ENCODE assay signal across 20 cellular contexts in genomic region chr3:104785966-104786365, GRCh38.
"Had no signal": no experiment of that assay in that cellular context is flagged by ENCODE, and none has a peak within 500 bp of the region (broad histone marks: within the 10 kb centered on the region; RNA-seq: fewer than 3 reads in every experiment).

No MANE protein-coding gene starts in this region.

- H3K27ac ChIP-seq: body of pancreas, coronary artery, esophagus muscularis mucosa, heart right ventricle, pancreas, sigmoid colon, thoracic aorta, upper lobe of right lung had no signal

- H3K4me1 ChIP-seq: body of pancreas, esophagus muscularis mucosa, heart right ventricle, pancreas, sigmoid colon, upper lobe of right lung had no signal

- ATAC-seq: body of pancreas; heart right ventricle; left colon; pancreas; stimulated activated effector memory CD8-positive, alpha-beta T cell treated with anti-CD3 and anti-CD28 coated beads, Interleukin-12 subunit alpha, Interleukin-12 subunit beta, amount 100 ng/mL, for 72 hours; T-helper 17 cell; upper lobe of right lung had no signal

- H3K36me3 Mint-ChIP-seq: activated naive CD4-positive, alpha-beta T cell treated with anti-CD3 and anti-CD28 coated beads, Interleukin-2, amount 10 ng/mL, durations not matched to agents 7 days and 5 days; stimulated activated effector memory CD8-positive, alpha-beta T cell treated with anti-CD3 and anti-CD28 coated beads, Interleukin-12 subunit alpha, Interleukin-12 subunit beta, amount 100 ng/mL, for 72 hours had no signal

- H3K27ac Mint-ChIP-seq: activated CD4-positive, alpha-beta memory T cell treated with anti-CD3 and anti-CD28 coated beads, Interleukin-2, amount 10 ng/mL, durations not matched to agents 7 days and 5 days; activated naive CD4-positive, alpha-beta T cell treated with anti-CD3 and anti-CD28 coated beads, Interleukin-2, amount 10 ng/mL, durations not matched to agents 7 days and 5 days; activated T-cell treated with anti-CD3 and anti-CD28 coated beads, Interleukin-2, amount 50 U/mL, for 24 hours; stimulated activated effector memory CD8-positive, alpha-beta T cell treated with anti-CD3 and anti-CD28 coated beads, Interleukin-12 subunit alpha, Interleukin-12 subunit beta, amount 100 ng/mL, for 72 hours; T-helper 17 cell had no signal

- H3K27me3 ChIP-seq: body of pancreas, esophagus muscularis mucosa, heart right ventricle, pancreas, sigmoid colon, upper lobe of right lung had no signal

- H3K9me3 Mint-ChIP-seq: activated CD4-positive, alpha-beta memory T cell treated with anti-CD3 and anti-CD28 coated beads, Interleukin-2, amount 10 ng/mL, durations not matched to agents 7 days and 5 days; activated naive CD4-positive, alpha-beta T cell treated with anti-CD3 and anti-CD28 coated beads, Interleukin-2, amount 10 ng/mL, durations not matched to agents 7 days and 5 days; activated T-cell treated with anti-CD3 and anti-CD28 coated beads, Interleukin-2, amount 50 U/mL, for 24 hours; stimulated activated effector memory CD8-positive, alpha-beta T cell treated with anti-CD3 and anti-CD28 coated beads, Interleukin-12 subunit alpha, Interleukin-12 subunit beta, amount 100 ng/mL, for 72 hours had no signal

- H3K4me1 Mint-ChIP-seq: activated CD4-positive, alpha-beta memory T cell treated with anti-CD3 and anti-CD28 coated beads, Interleukin-2, amount 10 ng/mL, durations not matched to agents 7 days and 5 days; activated naive CD4-positive, alpha-beta T cell treated with anti-CD3 and anti-CD28 coated beads, Interleukin-2, amount 10 ng/mL, durations not matched to agents 7 days and 5 days; stimulated activated effector memory CD8-positive, alpha-beta T cell treated with anti-CD3 and anti-CD28 coated beads, Interleukin-12 subunit alpha, Interleukin-12 subunit beta, amount 100 ng/mL, for 72 hours had no signal

- H3K36me3 ChIP-seq: esophagus muscularis mucosa, heart right ventricle, pancreas, sigmoid colon, thoracic aorta, upper lobe of right lung had no signal

- DNase-seq: activated CD4-positive, alpha-beta memory T cell treated with anti-CD3 and anti-CD28 coated beads, Interleukin-2, amount 10 ng/mL, durations not matched to agents 7 days and 5 days; activated CD4-positive, alpha-beta T cell treated with anti-CD3 and anti-CD28 coated beads for 4 hours; activated naive CD4-positive, alpha-beta T cell treated with anti-CD3 and anti-CD28 coated beads, Interleukin-2, amount 10 ng/mL, durations not matched to agents 7 days and 5 days; activated T-cell treated with anti-CD3 and anti-CD28 coated beads, Interleukin-2, amount 50 U/mL, for 24 hours; body of pancreas; central memory CD4-positive, alpha-beta T cell; foreskin melanocyte; heart right ventricle; left colon; midbrain; pancreas; sigmoid colon; stimulated activated CD4-positive, alpha-beta T cell treated with anti-CD3 and anti-CD28 coated beads, Interleukin-1b, Interleukin-23, amount 100 ng/mL, for 48 hours; T-helper 17 cell; upper lobe of right lung had no signal

- H3K4me3 ChIP-seq: body of pancreas, coronary artery, esophagus muscularis mucosa, heart right ventricle, lung, pancreas, sigmoid colon, thoracic aorta, upper lobe of right lung had no signal

- H3K4me3 Mint-ChIP-seq: activated CD4-positive, alpha-beta memory T cell treated with anti-CD3 and anti-CD28 coated beads, Interleukin-2, amount 10 ng/mL, durations not matched to agents 7 days and 5 days; activated naive CD4-positive, alpha-beta T cell treated with anti-CD3 and anti-CD28 coated beads, Interleukin-2, amount 10 ng/mL, durations not matched to agents 7 days and 5 days; activated T-cell treated with anti-CD3 and anti-CD28 coated beads, Interleukin-2, amount 50 U/mL, for 24 hours; stimulated activated effector memory CD8-positive, alpha-beta T cell treated with anti-CD3 and anti-CD28 coated beads, Interleukin-12 subunit alpha, Interleukin-12 subunit beta, amount 100 ng/mL, for 72 hours; T-helper 17 cell had no signal

- H3K9me3 ChIP-seq: body of pancreas, esophagus muscularis mucosa, heart right ventricle, pancreas, sigmoid colon, thoracic aorta, upper lobe of right lung had no signal

- H3K27me3 Mint-ChIP-seq: activated T-cell treated with anti-CD3 and anti-CD28 coated beads, Interleukin-2, amount 50 U/mL, for 24 hours; T-helper 17 cell had no signal
